In the genomic region with DNA sequence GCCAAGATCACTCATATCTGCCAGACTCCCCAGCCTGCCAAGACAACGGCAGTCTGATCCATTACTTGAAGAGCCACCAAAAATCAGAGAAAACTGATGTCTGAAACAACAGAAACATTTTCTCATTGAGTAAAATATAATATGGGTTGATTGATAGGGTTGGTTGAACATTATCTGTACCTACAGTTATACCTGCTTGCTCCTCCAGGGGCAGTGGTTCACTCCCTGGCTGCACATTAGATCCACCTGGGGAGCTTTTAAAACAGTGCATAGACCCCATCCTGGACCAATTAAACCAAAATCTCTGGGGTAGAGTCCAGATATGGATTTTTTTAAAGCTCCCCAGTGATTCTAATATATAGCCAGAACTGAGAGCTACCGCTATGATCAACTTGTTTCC, we compare ENCODE assay signal across 1 cellular context.
TF ChIP-seq lines count a peak whose summit lies in the region.

No MANE protein-coding gene starts in this region.

TF ChIP-seq in HepG2, 621 proteins besides CTCF, POLR2A, EP300 and RAD21 (continued from another document):
- no peak for TF ChIP-seq ZNF589 (CRISPR knock-in tag; conservative IDR thresholded peaks at IDR 0.05)
TF ChIP-seq in HepG2: peak in this region for 0.
